ENCODE assay signal across 17 cellular contexts in genomic region chr2:199646439-199646838, GRCh38.
DNase-seq lines count a peak whose midpoint lies in the region; ATAC-seq, FAIRE-seq and TF ChIP-seq lines count a peak whose summit lies in the region.
"Had no signal": no experiment of that assay in that cellular context is flagged by ENCODE, and none has a peak within 500 bp of the region (broad histone marks: within the 10 kb centered on the region; RNA-seq: fewer than 3 reads in every experiment).

No MANE protein-coding gene starts in this region.

- H3K9me3 Mint-ChIP-seq in type B pancreatic cell, result peaks cover 12% of the 10 kb centered on the region

- H3K4me1 Mint-ChIP-seq in type B pancreatic cell (ENCODE audit: unreplicated experiment), result no peaks in the 10 kb centered on the region
- H3K4me1 Mint-ChIP-seq: stimulated activated naive CD8-positive, alpha-beta T cell treated with anti-CD3 and anti-CD28 coated beads, Interleukin-15, amount 100 ng/mL, for 72 hours had no signal

- intact Hi-C loops in head of caudate nucleus (cut with DNase I), result no loop called here

- no peak overlapping the region for H3K27ac Mint-ChIP-seq in type B pancreatic cell
- H3K27ac Mint-ChIP-seq: activated naive CD8-positive, alpha-beta T cell; stimulated activated naive CD8-positive, alpha-beta T cell treated with anti-CD3 and anti-CD28 coated beads, Interleukin-15, amount 100 ng/mL, for 72 hours had no signal

- H3K27me3 Mint-ChIP-seq in type B pancreatic cell, result peaks cover 5% of the 10 kb centered on the region

- ATAC-seq in GM21367 (IDR thresholded peaks at IDR 0.05; ENCODE audit: unreplicated experiment) (peak; percentile 66), HG02885 (IDR thresholded peaks at IDR 0.05; ENCODE audit: poor library complexity, unreplicated experiment) (peak; percentile 93), HG03469 (IDR thresholded peaks at IDR 0.05; ENCODE audit: unreplicated experiment) (peak; percentile 91)
- ATAC-seq: stimulated activated naive CD8-positive, alpha-beta T cell treated with anti-CD3 and anti-CD28 coated beads, Interleukin-15, amount 100 ng/mL, for 72 hours had no signal

- H3K4me3 Mint-ChIP-seq in type B pancreatic cell, result no peak overlapping the region
- H3K4me3 Mint-ChIP-seq: activated naive CD8-positive, alpha-beta T cell; stimulated activated naive CD8-positive, alpha-beta T cell treated with anti-CD3 and anti-CD28 coated beads, Interleukin-15, amount 100 ng/mL, for 72 hours had no signal

- H3K36me3 Mint-ChIP-seq in type B pancreatic cell, result no peaks in the 10 kb centered on the region

- DNase-seq in GM18507 (ENCODE audit: extremely low spot score, insufficient read length, low read depth) (no peak), head of caudate nucleus (no peak), HPDE6-E6E7 (ENCODE audit: extremely low spot score) (no peak), H4 (ENCODE audit: low spot score) (no peak), type B pancreatic cell (ENCODE audit: extremely low spot score, unreplicated experiment) (no peak)
- DNase-seq: BE2C; NCI-H1048; NCI-H526; RPMI8226; stimulated activated CD4-positive, alpha-beta T cell treated with anti-CD3 and anti-CD28 coated beads, Interleukin-4, amount 100 ng/mL, for 24 hours; stimulated activated naive CD8-positive, alpha-beta T cell treated with anti-CD3 and anti-CD28 coated beads, Interleukin-15, amount 100 ng/mL, for 72 hours; T1000 had no signal

- TF ChIP-seq CTCF in type B pancreatic cell (conservative IDR thresholded peaks at IDR 0.05), result no peak

- peak; percentile 56 for FAIRE-seq in GM18507 (lab: Jason Lieb, UNC)
- FAIRE-seq: HTR-8/SVneo had no signal
